ENCODE assay signal across 8 cellular contexts in genomic region chr7:30503273-30504212, GRCh38. TPM values are rescaled to one million over a fixed set of nuclear protein-coding genes. Genes with fewer than 3 reads are reported as not detected.
DNase-seq lines count a peak whose midpoint lies in the region; ATAC-seq and TF ChIP-seq lines count a peak whose summit lies in the region.

No MANE protein-coding gene starts in this region.

- H3K4me3 Mint-ChIP-seq in T-helper 2 cell treated with Interferon-gamma antibody and Interleukin-4, amounts not matched to agents 5 μg/mL and 100 μg/mL, for 36 hours = peak overlapping the region; percentile 92
- peak overlapping the region; percentile 91 for H3K4me3 Mint-ChIP-seq in activated B cell treated with CpG ODN at 0.5 μM for 24 hours

- POLR2A ChIA-PET in activated B cell treated with CpG ODN at 0.5 μM for 24 hours (lab: Charles Lee) = interaction anchor here (0.6 to 0.8 kb wide), 4 partner anchors 8 to 79 kb away, joined by 5 to 8 read pairs (median 6); no protein-coding TSS in a partner anchor

- H3K36me3 ChIP-seq in iPS-15b (ENCODE audit: control insufficient read depth, insufficient read depth, low read length) (peaks cover 3% of the 10 kb centered on the region), subcutaneous abdominal adipose tissue (ENCODE audit: control insufficient read depth in 5 of 5, insufficient read depth in 5 of 5, low read length in 5 of 5) (no peaks in the 10 kb centered on the region)

- TF ChIP-seq CTCF in activated B cell treated with CpG ODN at 0.5 μM for 24 hours (IDR thresholded peaks at IDR 0.05) = no peak

- no peaks in the 10 kb centered on the region for H3K9me3 ChIP-seq in iPS-15b (ENCODE audit: control insufficient read depth, insufficient read depth, low read length)
- no peaks in the 10 kb centered on the region for H3K9me3 ChIP-seq in subcutaneous abdominal adipose tissue (ENCODE audit: control insufficient read depth in 5 of 5, low read length in 5 of 5)

- ATAC-seq in activated B cell treated with CpG ODN at 0.5 μM for 24 hours (ENCODE audit: low read depth) (no peak), HG03432 (IDR thresholded peaks at IDR 0.05; ENCODE audit: unreplicated experiment) (no peak)

- H3K27me3 ChIP-seq in iPS-15b (ENCODE audit: control insufficient read depth, insufficient read depth, low read length) (no peaks in the 10 kb centered on the region), subcutaneous abdominal adipose tissue (ENCODE audit: control insufficient read depth in 5 of 5, insufficient read depth in 4 of 5, low read length in 5 of 5) (no peaks in the 10 kb centered on the region)

- peaks cover 5% of the 10 kb centered on the region for H3K9me3 Mint-ChIP-seq in T-helper 2 cell treated with Interferon-gamma antibody and Interleukin-4, amounts not matched to agents 5 μg/mL and 100 μg/mL, for 36 hours
- H3K9me3 Mint-ChIP-seq in activated B cell treated with CpG ODN at 0.5 μM for 24 hours = no peaks in the 10 kb centered on the region

- H3K36me3 Mint-ChIP-seq in T-helper 2 cell treated with Interferon-gamma antibody and Interleukin-4, amounts not matched to agents 5 μg/mL and 100 μg/mL, for 36 hours (ENCODE audit: low read depth) = peaks cover 29% of the 10 kb centered on the region
- peaks cover 17% of the 10 kb centered on the region for H3K36me3 Mint-ChIP-seq in activated B cell treated with CpG ODN at 0.5 μM for 24 hours (ENCODE audit: low read depth)

- no peak for DNase-seq in T-helper 2 cell treated with Interferon-gamma antibody and Interleukin-4, amounts not matched to agents 5 μg/mL and 100 μg/mL, for 36 hours (ENCODE audit: low spot score)
- DNase-seq in T-helper 2 cell = no peak
- no peak for DNase-seq in activated B cell treated with CpG ODN at 0.5 μM for 24 hours
- no peak for DNase-seq in GF-D8 (lab: John Stamatoyannopoulos, UW)
- no peak for DNase-seq in hepatic stellate cell (ENCODE audit: low spot score)

- peaks cover 40% of the 10 kb centered on the region for H3K4me1 Mint-ChIP-seq in T-helper 2 cell treated with Interferon-gamma antibody and Interleukin-4, amounts not matched to agents 5 μg/mL and 100 μg/mL, for 36 hours (ENCODE audit: low read depth)
- peaks cover 39% of the 10 kb centered on the region for H3K4me1 Mint-ChIP-seq in activated B cell treated with CpG ODN at 0.5 μM for 24 hours

- CTCF ChIA-PET in activated B cell treated with CpG ODN at 0.5 μM for 24 hours (lab: Charles Lee) = no interaction called here

- H3K4me1 ChIP-seq in iPS-15b (ENCODE audit: control insufficient read depth, insufficient read depth, low read length) (peaks cover 5% of the 10 kb centered on the region), subcutaneous abdominal adipose tissue (ENCODE audit: control insufficient read depth in 5 of 5, insufficient read depth in 5 of 5, low read length in 5 of 5) (peaks cover 2 to 25% (median 22%) of the 10 kb centered on the region in 5 donors)

- H3K4me3 ChIP-seq in iPS-15b (ENCODE audit: low read depth, low read length) = peak overlapping the region; percentile 79
- H3K4me3 ChIP-seq in subcutaneous abdominal adipose tissue (ENCODE audit: low read depth in 1 of 5, low read length in 5 of 5) = peak overlapping the region; percentile 76 to 97 (median 90)

- intact Hi-C loops in activated B cell treated with CpG ODN at 0.5 μM for 24 hours (cut with micrococcal nuclease) = loop anchor here (1.0 to 2.0 kb wide), 6 partner anchors 25 to 339 kb away; partner anchors contain the start of genes GARS1, NOD1 and ZNRF2

- peak overlapping the region; percentile 85 for H3K9ac ChIP-seq in iPS-15b (ENCODE audit: low read depth, low read length)
- H3K9ac ChIP-seq in subcutaneous abdominal adipose tissue (ENCODE audit: low read length in 5 of 5) = peak overlapping the region; percentile 71 to 94 (median 84)

- no peaks in the 10 kb centered on the region for H3K27me3 Mint-ChIP-seq in T-helper 2 cell treated with Interferon-gamma antibody and Interleukin-4, amounts not matched to agents 5 μg/mL and 100 μg/mL, for 36 hours (ENCODE audit: low read depth)
- no peaks in the 10 kb centered on the region for H3K27me3 Mint-ChIP-seq in activated B cell treated with CpG ODN at 0.5 μM for 24 hours

- peak overlapping the region; percentile 84 for H3K27ac Mint-ChIP-seq in T-helper 2 cell treated with Interferon-gamma antibody and Interleukin-4, amounts not matched to agents 5 μg/mL and 100 μg/mL, for 36 hours
- no peak overlapping the region for H3K27ac Mint-ChIP-seq in activated B cell treated with CpG ODN at 0.5 μM for 24 hours

- peak overlapping the region; percentile 92 for H3K27ac ChIP-seq in subcutaneous abdominal adipose tissue (ENCODE audit: low read depth, low read length)

RNA-seq across cellular contexts. Expression of gene GGCT, which starts 1.1 kb away (rescaled TPM):
- total RNA-seq in activated B cell treated with CpG ODN at 0.5 μM for 24 hours = 22.7 and 24.4 TPM in 2 replicates

RNA-seq across cellular contexts. Expression of gene NOD1, which starts 25.0 kb away (rescaled TPM):
- 11.7 and 14.0 TPM in 2 replicates for total RNA-seq in activated B cell treated with CpG ODN at 0.5 μM for 24 hours
